In the genomic region with DNA sequence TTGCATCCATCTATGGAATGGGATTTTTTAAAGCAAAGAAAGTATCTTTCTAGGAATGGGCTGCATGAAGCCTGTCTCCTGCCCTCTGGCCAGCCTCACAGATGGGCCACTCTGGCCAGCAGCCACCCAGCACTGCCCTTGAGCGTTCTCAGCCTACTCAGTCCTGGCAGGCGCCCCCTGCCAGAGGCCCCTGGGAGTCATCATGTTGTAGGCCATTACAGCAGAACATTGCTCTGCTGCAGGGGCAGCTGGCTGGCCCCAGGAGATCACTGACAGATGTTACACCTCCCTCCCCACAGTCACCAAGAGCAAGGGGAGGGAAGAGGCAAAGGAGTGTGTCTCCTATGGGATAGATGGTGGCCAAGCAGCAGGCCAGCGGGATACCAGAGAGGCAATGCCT, we compare ENCODE assay signal across 1 cellular context.
TF ChIP-seq lines count a peak whose summit lies in the region.

No MANE protein-coding gene starts in this region.

TF ChIP-seq in GM23338, 12 proteins besides CTCF, POLR2A, EP300 and RAD21 (continued from another document):
- TF ChIP-seq, protein P1, sequence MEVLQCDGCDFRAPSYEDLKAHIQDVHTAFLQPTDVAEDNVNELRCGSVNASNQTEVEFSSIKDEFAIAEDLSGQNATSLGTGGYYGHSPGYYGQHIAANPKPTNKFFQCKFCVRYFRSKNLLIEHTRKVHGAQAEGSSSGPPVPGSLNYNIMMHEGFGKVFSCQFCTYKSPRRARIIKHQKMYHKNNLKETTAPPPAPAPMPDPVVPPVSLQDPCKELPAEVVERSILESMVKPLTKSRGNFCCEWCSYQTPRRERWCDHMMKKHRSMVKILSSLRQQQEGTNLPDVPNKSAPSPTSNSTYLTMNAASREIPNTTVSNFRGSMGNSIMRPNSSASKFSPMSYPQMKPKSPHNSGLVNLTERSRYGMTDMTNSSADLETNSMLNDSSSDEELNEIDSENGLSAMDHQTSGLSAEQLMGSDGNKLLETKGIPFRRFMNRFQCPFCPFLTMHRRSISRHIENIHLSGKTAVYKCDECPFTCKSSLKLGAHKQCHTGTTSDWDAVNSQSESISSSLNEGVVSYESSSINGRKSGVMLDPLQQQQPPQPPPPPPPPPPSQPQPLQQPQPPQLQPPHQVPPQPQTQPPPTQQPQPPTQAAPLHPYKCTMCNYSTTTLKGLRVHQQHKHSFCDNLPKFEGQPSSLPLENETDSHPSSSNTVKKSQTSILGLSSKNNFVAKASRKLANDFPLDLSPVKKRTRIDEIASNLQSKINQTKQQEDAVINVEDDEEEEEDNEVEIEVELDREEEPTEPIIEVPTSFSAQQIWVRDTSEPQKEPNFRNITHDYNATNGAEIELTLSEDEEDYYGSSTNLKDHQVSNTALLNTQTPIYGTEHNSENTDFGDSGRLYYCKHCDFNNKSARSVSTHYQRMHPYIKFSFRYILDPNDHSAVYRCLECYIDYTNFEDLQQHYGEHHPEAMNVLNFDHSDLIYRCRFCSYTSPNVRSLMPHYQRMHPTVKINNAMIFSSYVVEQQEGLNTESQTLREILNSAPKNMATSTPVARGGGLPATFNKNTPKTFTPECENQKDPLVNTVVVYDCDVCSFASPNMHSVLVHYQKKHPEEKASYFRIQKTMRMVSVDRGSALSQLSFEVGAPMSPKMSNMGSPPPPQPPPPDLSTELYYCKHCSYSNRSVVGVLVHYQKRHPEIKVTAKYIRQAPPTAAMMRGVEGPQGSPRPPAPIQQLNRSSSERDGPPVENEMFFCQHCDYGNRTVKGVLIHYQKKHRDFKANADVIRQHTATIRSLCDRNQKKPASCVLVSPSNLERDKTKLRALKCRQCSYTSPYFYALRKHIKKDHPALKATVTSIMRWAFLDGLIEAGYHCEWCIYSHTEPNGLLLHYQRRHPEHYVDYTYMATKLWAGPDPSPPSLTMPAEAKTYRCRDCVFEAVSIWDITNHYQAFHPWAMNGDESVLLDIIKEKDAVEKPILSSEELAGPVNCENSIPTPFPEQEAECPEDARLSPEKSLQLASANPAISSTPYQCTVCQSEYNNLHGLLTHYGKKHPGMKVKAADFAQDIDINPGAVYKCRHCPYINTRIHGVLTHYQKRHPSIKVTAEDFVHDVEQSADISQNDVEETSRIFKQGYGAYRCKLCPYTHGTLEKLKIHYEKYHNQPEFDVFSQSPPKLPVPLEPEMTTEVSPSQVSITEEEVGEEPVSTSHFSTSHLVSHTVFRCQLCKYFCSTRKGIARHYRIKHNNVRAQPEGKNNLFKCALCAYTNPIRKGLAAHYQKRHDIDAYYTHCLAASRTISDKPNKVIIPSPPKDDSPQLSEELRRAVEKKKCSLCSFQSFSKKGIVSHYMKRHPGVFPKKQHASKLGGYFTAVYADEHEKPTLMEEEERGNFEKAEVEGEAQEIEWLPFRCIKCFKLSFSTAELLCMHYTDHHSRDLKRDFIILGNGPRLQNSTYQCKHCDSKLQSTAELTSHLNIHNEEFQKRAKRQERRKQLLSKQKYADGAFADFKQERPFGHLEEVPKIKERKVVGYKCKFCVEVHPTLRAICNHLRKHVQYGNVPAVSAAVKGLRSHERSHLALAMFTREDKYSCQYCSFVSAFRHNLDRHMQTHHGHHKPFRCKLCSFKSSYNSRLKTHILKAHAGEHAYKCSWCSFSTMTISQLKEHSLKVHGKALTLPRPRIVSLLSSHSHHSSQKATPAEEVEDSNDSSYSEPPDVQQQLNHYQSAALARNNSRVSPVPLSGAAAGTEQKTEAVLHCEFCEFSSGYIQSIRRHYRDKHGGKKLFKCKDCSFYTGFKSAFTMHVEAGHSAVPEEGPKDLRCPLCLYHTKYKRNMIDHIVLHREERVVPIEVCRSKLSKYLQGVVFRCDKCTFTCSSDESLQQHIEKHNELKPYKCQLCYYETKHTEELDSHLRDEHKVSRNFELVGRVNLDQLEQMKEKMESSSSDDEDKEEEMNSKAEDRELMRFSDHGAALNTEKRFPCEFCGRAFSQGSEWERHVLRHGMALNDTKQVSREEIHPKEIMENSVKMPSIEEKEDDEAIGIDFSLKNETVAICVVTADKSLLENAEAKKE (CRISPR knock-in tag; IDR thresholded peaks at IDR 0.05), result no peak
